30 cellular contexts compared by ENCODE assay signal in the genomic region with DNA sequence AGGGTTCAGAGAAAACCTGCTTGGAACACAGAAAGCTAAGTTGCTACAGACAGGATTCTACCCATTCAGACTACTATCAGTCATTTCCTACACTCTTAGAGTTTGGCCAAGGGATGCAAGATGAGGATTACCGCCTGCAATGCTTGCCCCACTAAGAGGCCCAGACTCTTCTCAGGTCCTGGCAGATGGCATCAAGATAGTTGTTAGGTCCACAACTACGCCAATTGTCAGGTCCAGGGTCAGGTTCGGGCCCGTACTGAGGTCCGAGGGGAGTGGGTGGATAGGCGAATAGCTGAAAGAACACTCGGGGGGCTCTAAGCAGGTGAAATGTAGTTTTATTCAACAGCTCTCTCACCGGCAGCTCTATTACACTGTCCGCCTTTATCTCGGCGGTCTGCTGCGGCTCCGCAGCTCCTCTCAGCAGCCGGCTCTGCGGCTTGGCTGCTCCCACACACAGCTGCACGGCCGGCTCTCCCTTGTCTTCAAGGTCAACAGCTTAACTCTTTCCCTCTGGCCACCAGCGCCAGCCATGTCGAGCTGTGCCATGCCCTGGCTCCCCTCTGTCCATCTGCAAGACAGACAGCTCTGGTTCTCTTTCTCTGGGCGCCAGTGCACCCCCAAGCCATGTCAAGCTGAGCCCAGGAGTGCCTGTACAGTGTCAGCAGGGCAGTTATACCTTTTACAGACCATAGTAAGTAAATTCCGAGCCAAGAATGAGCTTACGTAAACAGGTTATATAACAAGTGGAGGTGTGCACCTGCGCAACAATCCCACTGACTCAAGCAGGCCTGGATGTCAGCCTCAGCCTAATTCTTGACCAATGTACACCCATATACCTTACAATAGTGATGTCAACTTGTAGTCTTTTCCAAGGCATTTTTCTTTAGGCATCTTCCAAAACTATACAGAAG. TPM values are rescaled to one million over a fixed set of nuclear protein-coding genes. Genes with fewer than 3 reads are reported as not detected.
DNase-seq lines count a peak whose midpoint lies in the region; TF ChIP-seq lines count a peak whose summit lies in the region.
"Had no signal": no experiment of that assay in that cellular context is flagged by ENCODE, and none has a peak within 500 bp of the region (broad histone marks: within the 10 kb centered on the region; RNA-seq: fewer than 3 reads in every experiment).

No MANE protein-coding gene starts in this region.

- H3K27ac ChIP-seq in mesenchymal stem cell (ENCODE audit: low read length, poor library complexity, severe bottlenecking) = no peak overlapping the region
- no peak overlapping the region for H3K27ac ChIP-seq in ascending aorta
- H3K27ac ChIP-seq: BLaER1 treated with 17β-estradiol and CSF1 and Interleukin-3, amounts not matched to agents 10 nM and 100 nM; left ventricle myocardium inferior; spleen had no signal

- TF ChIP-seq CTCF in ascending aorta (IDR thresholded peaks at IDR 0.05) = no peak
- no peak for TF ChIP-seq CTCF in endothelial cell (IDR thresholded peaks at IDR 0.05; ENCODE audit: unreplicated experiment)

- H3K4me1 ChIP-seq in mesenchymal stem cell (ENCODE audit: control insufficient read depth, insufficient read depth, low read depth, low read length) = no peaks in the 10 kb centered on the region
- no peaks in the 10 kb centered on the region for H3K4me1 ChIP-seq in ascending aorta
- H3K4me1 ChIP-seq: BLaER1 treated with 17β-estradiol and CSF1 and Interleukin-3, amounts not matched to agents 10 nM and 100 nM; left ventricle myocardium inferior; spleen had no signal

- H3K27me3 ChIP-seq in mesenchymal stem cell (ENCODE audit: control insufficient read depth in 1 of 2, insufficient read depth in 1 of 2, low read length in 2 of 2) (no peaks in the 10 kb centered on the region), ascending aorta (no peaks in the 10 kb centered on the region)
- H3K27me3 ChIP-seq: BLaER1 treated with 17β-estradiol and CSF1 and Interleukin-3, amounts not matched to agents 10 nM and 100 nM had no signal

- no peak overlapping the region for H3K23ac ChIP-seq in mesenchymal stem cell (ENCODE audit: low read length in 2 of 2)

- no peak overlapping the region for H3K4me3 Mint-ChIP-seq in endothelial cell (ENCODE audit: unreplicated experiment)
- H3K4me3 Mint-ChIP-seq: activated CD4-positive, alpha-beta T cell treated with anti-CD3 and anti-CD28 coated beads, Interleukin-2, amount 10 ng/mL, durations not matched to agents 24 days and 14 days; activated CD8-positive, alpha-beta memory T cell treated with anti-CD3 and anti-CD28 coated beads, Interleukin-2, amount 10 ng/mL, durations not matched to agents 7 days and 5 days; activated T-helper 1 cell treated with anti-CD3 and anti-CD28 coated beads, Interleukin-12 subunit alpha, Interleukin-12 subunit beta, Interleukin-2, Interleukin-4 antibody, amounts not matched to agents 30 ng/mL and 10 ng/mL and 1 ng/mL, durations not matched to agents 14 hours and 24 hours and 36 hours; natural killer cell treated with Interleukin-12 subunit alpha and Interleukin-12 subunit beta and Interleukin-15 and Interleukin-18, amount 100 ng/mL, for 72 hours; stimulated activated naive B cell treated with anti-CD40 and anti-IgM and Interleukin-4, amounts not matched to agents 10 μg/mL and 1 μg/mL and 100 μg/mL, for 72 hours; T-helper 17 cell had no signal

- no peak overlapping the region for H3K4ac ChIP-seq in mesenchymal stem cell (ENCODE audit: low read depth in 1 of 2, low read length in 2 of 2)

- H3K4me1 Mint-ChIP-seq in endothelial cell (ENCODE audit: unreplicated experiment) = peaks cover 3% of the 10 kb centered on the region
- H3K4me1 Mint-ChIP-seq: activated CD4-positive, alpha-beta T cell treated with anti-CD3 and anti-CD28 coated beads, Interleukin-2, amount 10 ng/mL, durations not matched to agents 24 days and 14 days; activated CD8-positive, alpha-beta memory T cell treated with anti-CD3 and anti-CD28 coated beads, Interleukin-2, amount 10 ng/mL, durations not matched to agents 7 days and 5 days; stimulated activated naive B cell treated with anti-CD40 and anti-IgM and Interleukin-4, amounts not matched to agents 10 μg/mL and 1 μg/mL and 100 μg/mL, for 72 hours had no signal

- peak overlapping the region; percentile 56 for H2BK15ac ChIP-seq in mesenchymal stem cell (ENCODE audit: low read depth, poor library complexity, severe bottlenecking)

- 91% methylated on average over 23 of the region's 23 CpGs for WGBS in mesenchymal stem cell

- no peak overlapping the region for H2BK5ac ChIP-seq in mesenchymal stem cell (ENCODE audit: low read depth, low read length, poor library complexity, severe bottlenecking)

- no peak overlapping the region for H3K9ac ChIP-seq in mesenchymal stem cell (ENCODE audit: low read length)
- H3K9ac ChIP-seq: BLaER1 treated with 17β-estradiol and CSF1 and Interleukin-3, amounts not matched to agents 10 nM and 100 nM had no signal

- no peak overlapping the region for H4K91ac ChIP-seq in mesenchymal stem cell (ENCODE audit: low read length)

- H3K14ac ChIP-seq in mesenchymal stem cell (ENCODE audit: low read length in 2 of 2) = no peak overlapping the region

- no peak overlapping the region for H4K8ac ChIP-seq in mesenchymal stem cell (ENCODE audit: low read length)

- H2AK5ac ChIP-seq in mesenchymal stem cell (ENCODE audit: low read length, severe bottlenecking) = no peak overlapping the region

- no peak overlapping the region for H3K4me2 ChIP-seq in mesenchymal stem cell (ENCODE audit: low read length, poor library complexity, severe bottlenecking)
- H3K4me2 ChIP-seq: BLaER1 treated with 17β-estradiol and CSF1 and Interleukin-3, amounts not matched to agents 10 nM and 100 nM had no signal

- H2AFZ ChIP-seq in mesenchymal stem cell (ENCODE audit: low read depth, low read length) = no peak overlapping the region

- intact Hi-C loops in ascending aorta (cut with DNase I) = no loop called here

- no peak overlapping the region for H3K4me3 ChIP-seq in mesenchymal stem cell (ENCODE audit: insufficient read depth in 1 of 2, low read depth in 1 of 2, low read length in 2 of 2)
- H3K4me3 ChIP-seq in ascending aorta = no peak overlapping the region
- H3K4me3 ChIP-seq: BLaER1 treated with 17β-estradiol and CSF1 and Interleukin-3, amounts not matched to agents 10 nM and 100 nM; left ventricle myocardium inferior; spleen had no signal

- no peak overlapping the region for H3K18ac ChIP-seq in mesenchymal stem cell (ENCODE audit: low read depth in 1 of 2, low read length in 2 of 2)

- DNase-seq in NCI-H82 treated with DMSO at 0.1 percent for 48 hours (lab: John Stamatoyannopoulos, UW; ENCODE audit: unreplicated experiment) (peak; percentile 73), ecto neural progenitor cell (ENCODE audit: low spot score) (peak; percentile 40), mesenchymal stem cell (no peak), retina (peak; percentile 64), ascending aorta (ENCODE audit: low spot score in 2 of 2) (no peak), endothelial cell (ENCODE audit: low spot score) (no peak)
- no peak for DNase-seq in activated T-cell treated with anti-CD3 and anti-CD28 coated beads, Interleukin-2, amount 50 U/mL, for 1 hour
- no peak for DNase-seq in stimulated activated CD4-positive, alpha-beta T cell treated with anti-CD3 and anti-CD28 coated beads, Interleukin-15, amount 100 ng/mL, for 24 hours
- DNase-seq: ACHN; activated CD4-positive, alpha-beta T cell treated with anti-CD3 and anti-CD28 coated beads, Interleukin-2, amount 10 ng/mL, durations not matched to agents 24 days and 14 days; activated CD8-positive, alpha-beta memory T cell treated with anti-CD3 and anti-CD28 coated beads, Interleukin-2, amount 10 ng/mL, durations not matched to agents 7 days and 5 days; activated naive CD4-positive, alpha-beta T cell treated with anti-CD3 and anti-CD28 coated beads, Interleukin-2, amount 50 U/mL, for 16 hours; anterior cingulate cortex; DND-41; effector CD4-positive, alpha-beta T cell; foreskin fibroblast; HCEC 1CT; Kasumi-1; left ventricle myocardium inferior; NCI-H187; NCI-H2171 treated with DMSO at 0.1 percent for 48 hours; NCI-H526; RPMI8226; spleen; stimulated activated CD4-positive, alpha-beta T cell treated with anti-CD3 and anti-CD28 coated beads, Interleukin-4, amount 100 ng/mL, for 24 hours; stimulated activated naive B cell treated with anti-CD40 and anti-IgM and Interleukin-4, amounts not matched to agents 10 μg/mL and 1 μg/mL and 100 μg/mL, for 72 hours; T-helper 17 cell had no signal

- H3K9me3 ChIP-seq in mesenchymal stem cell (ENCODE audit: control insufficient read depth, low read length) (no peaks in the 10 kb centered on the region), ascending aorta (no peaks in the 10 kb centered on the region)
- H3K9me3 ChIP-seq: BLaER1 treated with 17β-estradiol and CSF1 and Interleukin-3, amounts not matched to agents 10 nM and 100 nM; left ventricle myocardium inferior; spleen had no signal

- no peak overlapping the region for H3K27ac Mint-ChIP-seq in endothelial cell (ENCODE audit: unreplicated experiment)
- H3K27ac Mint-ChIP-seq: activated CD4-positive, alpha-beta T cell treated with anti-CD3 and anti-CD28 coated beads, Interleukin-2, amount 10 ng/mL, durations not matched to agents 24 days and 14 days; activated CD8-positive, alpha-beta memory T cell treated with anti-CD3 and anti-CD28 coated beads, Interleukin-2, amount 10 ng/mL, durations not matched to agents 7 days and 5 days; activated T-helper 1 cell treated with anti-CD3 and anti-CD28 coated beads, Interleukin-12 subunit alpha, Interleukin-12 subunit beta, Interleukin-2, Interleukin-4 antibody, amounts not matched to agents 30 ng/mL and 10 ng/mL and 1 ng/mL, durations not matched to agents 14 hours and 24 hours and 36 hours; stimulated activated naive B cell treated with anti-CD40 and anti-IgM and Interleukin-4, amounts not matched to agents 10 μg/mL and 1 μg/mL and 100 μg/mL, for 72 hours; T-helper 17 cell had no signal

- H3K36me3 Mint-ChIP-seq in endothelial cell (ENCODE audit: low read depth, unreplicated experiment) = no peaks in the 10 kb centered on the region
- H3K36me3 Mint-ChIP-seq: activated CD8-positive, alpha-beta memory T cell treated with anti-CD3 and anti-CD28 coated beads, Interleukin-2, amount 10 ng/mL, durations not matched to agents 7 days and 5 days; natural killer cell treated with Interleukin-12 subunit alpha and Interleukin-12 subunit beta and Interleukin-15 and Interleukin-18, amount 100 ng/mL, for 72 hours; stimulated activated naive B cell treated with anti-CD40 and anti-IgM and Interleukin-4, amounts not matched to agents 10 μg/mL and 1 μg/mL and 100 μg/mL, for 72 hours had no signal

- no peaks in the 10 kb centered on the region for H3K79me1 ChIP-seq in mesenchymal stem cell (replicated peaks; ENCODE audit: low read length, poor library complexity, severe bottlenecking)

- peaks cover 6% of the 10 kb centered on the region for H3K27me3 Mint-ChIP-seq in endothelial cell (ENCODE audit: unreplicated experiment)

- H2BK120ac ChIP-seq in mesenchymal stem cell (ENCODE audit: low read depth, low read length) = no peak overlapping the region

- H2BK12ac ChIP-seq in mesenchymal stem cell (ENCODE audit: low read length in 2 of 2) = no peak overlapping the region

- H3K9me3 Mint-ChIP-seq in endothelial cell (ENCODE audit: unreplicated experiment) = no peaks in the 10 kb centered on the region
- H3K9me3 Mint-ChIP-seq: activated CD4-positive, alpha-beta T cell treated with anti-CD3 and anti-CD28 coated beads, Interleukin-2, amount 10 ng/mL, durations not matched to agents 24 days and 14 days; activated T-helper 1 cell treated with anti-CD3 and anti-CD28 coated beads, Interleukin-12 subunit alpha, Interleukin-12 subunit beta, Interleukin-2, Interleukin-4 antibody, amounts not matched to agents 30 ng/mL and 10 ng/mL and 1 ng/mL, durations not matched to agents 14 hours and 24 hours and 36 hours; natural killer cell treated with Interleukin-12 subunit alpha and Interleukin-12 subunit beta and Interleukin-15 and Interleukin-18, amount 100 ng/mL, for 72 hours; stimulated activated naive B cell treated with anti-CD40 and anti-IgM and Interleukin-4, amounts not matched to agents 10 μg/mL and 1 μg/mL and 100 μg/mL, for 72 hours had no signal

- H3K36me3 ChIP-seq in mesenchymal stem cell (ENCODE audit: control insufficient read depth in 1 of 2, insufficient read depth in 2 of 2, low read depth in 1 of 2, low read length in 2 of 2) (no peaks in the 10 kb centered on the region), ascending aorta (no peaks in the 10 kb centered on the region)
- H3K36me3 ChIP-seq: BLaER1 treated with 17β-estradiol and CSF1 and Interleukin-3, amounts not matched to agents 10 nM and 100 nM; left ventricle myocardium inferior; spleen had no signal

RNA-seq across cellular contexts. Expression of gene ENC1, which starts 24.0 kb away (rescaled TPM):
- polyA plus RNA-seq in mesenchymal stem cell (2013, experiment 1 of 2) = 30.1 TPM
- polyA plus RNA-seq in mesenchymal stem cell (2013, experiment 2 of 2) = 30.2 TPM
- total RNA-seq in ascending aorta = 12.9 TPM
- 162 TPM for total RNA-seq in endothelial cell (ENCODE audit: unreplicated experiment)

Comparison
In these comparisons a context has a peak if more than half of its experiments do, and no peak if none do; other contexts are left out.
1. DNase-seq: peak in NCI-H82 treated with DMSO at 0.1 percent for 48 hours (single experiment), ecto neural progenitor cell (single experiment) and retina (single experiment); none in mesenchymal stem cell (single experiment), activated T-cell treated with anti-CD3 and anti-CD28 coated beads, Interleukin-2, amount 50 U/mL, for 1 hour (single experiment), ascending aorta (0 of 2), stimulated activated CD4-positive, alpha-beta T cell treated with anti-CD3 and anti-CD28 coated beads, Interleukin-15, amount 100 ng/mL, for 24 hours (single experiment) and endothelial cell (single experiment).
2. RNA of gene ENC1, which starts 24.0 kb away (total RNA-seq): 162 TPM in endothelial cell (single experiment); 12.9 TPM in ascending aorta (single experiment); every median in the first group is over 10 times any median in the second.